Comparison of ENCODE assay signal across 8 cellular contexts in the genomic region with DNA sequence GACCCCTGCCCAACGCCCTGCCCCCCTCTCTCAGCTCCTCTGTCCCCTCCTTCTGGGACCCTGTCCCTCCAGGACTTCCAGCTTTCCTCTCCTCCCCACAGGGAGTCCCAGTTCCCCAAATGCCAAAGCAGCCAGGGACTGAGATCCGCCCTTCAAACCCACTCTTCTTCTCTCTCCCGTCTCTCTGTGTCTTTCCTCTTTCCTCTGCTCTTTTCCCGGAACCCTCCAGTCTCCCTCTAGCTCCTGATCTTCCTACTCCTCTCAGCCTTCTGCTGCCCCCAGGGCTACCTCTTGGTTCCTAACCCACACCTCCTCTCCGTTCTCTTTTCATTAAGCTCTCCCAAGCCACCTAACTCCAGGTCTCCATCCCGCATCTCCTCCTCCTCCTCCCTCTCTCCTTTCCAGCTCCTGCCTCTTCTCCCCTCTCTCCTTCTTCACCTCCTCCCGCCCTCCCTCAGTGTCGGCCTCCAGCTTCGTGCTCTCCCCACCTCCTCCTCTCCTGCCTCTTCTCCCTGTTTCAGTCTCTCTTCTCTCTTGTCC. TPM values are rescaled to one million over a fixed set of nuclear protein-coding genes. Genes with fewer than 3 reads are reported as not detected.
DNase-seq lines count a peak whose midpoint lies in the region; ATAC-seq and TF ChIP-seq lines count a peak whose summit lies in the region.

Gene CA11, minus strand, starts transcription at position 536 of the 540 bp plus-strand sequence. CDS start 555 bp downstream, outside the sequence.

- H4K20me1 ChIP-seq in fibroblast of lung (ENCODE audit: control insufficient read depth, extremely low read depth, insufficient read depth, low read length) (no peaks in the 10 kb centered on the region), neural progenitor cell (ENCODE audit: low read depth) (no peaks in the 10 kb centered on the region)

- no peak for DNase-seq in T-helper 2 cell treated with Interferon-gamma antibody and Interleukin-4, amounts not matched to agents 5 μg/mL and 100 μg/mL, for 36 hours (ENCODE audit: low spot score)
- DNase-seq in T-helper 2 cell (no peak), SK-N-MC (ENCODE audit: low read depth, low spot score) (no peak), fibroblast of lung (ENCODE audit: low read depth in 2 of 2) (no peak), neural progenitor cell (ENCODE audit: low spot score) (peak; percentile 70), NCI-H187 treated with DMSO at 0.1 percent for 48 hours (lab: John Stamatoyannopoulos, UW) (no peak)
- no peak for DNase-seq in stimulated activated CD8-positive, alpha-beta memory T cell treated with anti-CD3 and anti-CD28 coated beads, Interleukin-4, amount 100 ng/mL, for 48 hours

- no peaks in the 10 kb centered on the region for H3K36me3 Mint-ChIP-seq in T-helper 2 cell treated with Interferon-gamma antibody and Interleukin-4, amounts not matched to agents 5 μg/mL and 100 μg/mL, for 36 hours (ENCODE audit: low read depth)
- H3K36me3 Mint-ChIP-seq in neural progenitor cell = peaks cover 2% of the 10 kb centered on the region

- H3F3A ChIP-seq in neural progenitor cell (ENCODE audit: low read depth) = peaks cover 19% of the 10 kb centered on the region

- H3K4me3 Mint-ChIP-seq in T-helper 2 cell treated with Interferon-gamma antibody and Interleukin-4, amounts not matched to agents 5 μg/mL and 100 μg/mL, for 36 hours = peak within 1 kb of the TSS; percentile 80
- H3K4me3 Mint-ChIP-seq in neural progenitor cell = peak within 1 kb of the TSS; percentile 91

- H2AFZ ChIP-seq in fibroblast of lung (ENCODE audit: low read length) = peak within 1 kb of the TSS; percentile 75
- peak within 1 kb of the TSS; percentile 67 for H2AFZ ChIP-seq in neural progenitor cell (replicated peaks)

- H3K36me3 ChIP-seq in SK-N-MC (ENCODE audit: insufficient read depth, low read length) (no peaks in the 10 kb centered on the region), fibroblast of lung (ENCODE audit: control insufficient read depth, insufficient read depth, low read length) (no peaks in the 10 kb centered on the region), neural progenitor cell (no peaks in the 10 kb centered on the region)

- H3K4me3 ChIP-seq in SK-N-MC (peak within 1 kb of the TSS; percentile 85), fibroblast of lung (replicated peaks in 1 of 4; ENCODE audit: control extremely low read depth in 1 of 4, insufficient read depth in 1 of 4, low read depth in 3 of 4, low read length in 4 of 4) (peak within 1 kb of the TSS; percentile 27 to 63 (median 46)), neural progenitor cell (peak within 1 kb of the TSS; percentile 71)

- H3K4me1 ChIP-seq in fibroblast of lung (ENCODE audit: control insufficient read depth, extremely low read depth, insufficient read depth, low read length) (peaks cover 2% of the 10 kb centered on the region), neural progenitor cell (peaks cover 5% of the 10 kb centered on the region)

- peaks cover 3% of the 10 kb centered on the region for H3K27me3 Mint-ChIP-seq in T-helper 2 cell treated with Interferon-gamma antibody and Interleukin-4, amounts not matched to agents 5 μg/mL and 100 μg/mL, for 36 hours (ENCODE audit: low read depth)
- peaks cover 7% of the 10 kb centered on the region for H3K27me3 Mint-ChIP-seq in neural progenitor cell (ENCODE audit: insufficient read depth, low read depth)

- H3K9me3 ChIP-seq in SK-N-MC (ENCODE audit: low read depth, low read length) (no peaks in the 10 kb centered on the region), fibroblast of lung (ENCODE audit: control insufficient read depth, insufficient read depth, low read depth, low read length) (no peaks in the 10 kb centered on the region), neural progenitor cell (ENCODE audit: low read depth) (no peaks in the 10 kb centered on the region)

- peaks cover 35% of the 10 kb centered on the region for H3K4me1 Mint-ChIP-seq in T-helper 2 cell treated with Interferon-gamma antibody and Interleukin-4, amounts not matched to agents 5 μg/mL and 100 μg/mL, for 36 hours (ENCODE audit: low read depth)
- peaks cover 22% of the 10 kb centered on the region for H3K4me1 Mint-ChIP-seq in neural progenitor cell

- no peaks in the 10 kb centered on the region for H3K27me3 ChIP-seq in fibroblast of lung (ENCODE audit: control insufficient read depth, insufficient read depth, low read length)
- H3K27me3 ChIP-seq in neural progenitor cell = no peaks in the 10 kb centered on the region

- H3K27ac Mint-ChIP-seq in T-helper 2 cell treated with Interferon-gamma antibody and Interleukin-4, amounts not matched to agents 5 μg/mL and 100 μg/mL, for 36 hours = peak within 1 kb of the TSS; percentile 84
- peak within 1 kb of the TSS; percentile 91 for H3K27ac Mint-ChIP-seq in neural progenitor cell

- H3K4me2 ChIP-seq in fibroblast of lung (ENCODE audit: extremely low read depth, insufficient read depth, low read length) = peak within 1 kb of the TSS; percentile 72
- peak within 1 kb of the TSS; percentile 95 for H3K4me2 ChIP-seq in neural progenitor cell

- H3K79me2 ChIP-seq in fibroblast of lung (ENCODE audit: control insufficient read depth, insufficient read depth, low read length) (no peaks in the 10 kb centered on the region), neural progenitor cell (ENCODE audit: low read depth) (peaks cover 15% of the 10 kb centered on the region)

- H3K9ac ChIP-seq in SK-N-MC (ENCODE audit: insufficient read length) = peak within 1 kb of the TSS; percentile 37
- no peak within 1 kb of the TSS for H3K9ac ChIP-seq in fibroblast of lung (ENCODE audit: insufficient read depth, low read length)
- H3K9ac ChIP-seq in neural progenitor cell = no peak within 1 kb of the TSS

- TF ChIP-seq CTCF in fibroblast of lung (conservative IDR thresholded peaks at IDR 0.05 in 1 of 2, IDR thresholded peaks at IDR 0.05 in 1 of 2; ENCODE audit: low read depth in 1 of 2, low read length in 2 of 2) = no peak
- no peak for TF ChIP-seq CTCF in neural progenitor cell (IDR thresholded peaks at IDR 0.05)

- H3K27ac ChIP-seq in SK-N-MC = peak within 1 kb of the TSS; percentile 68
- H3K27ac ChIP-seq in fibroblast of lung (ENCODE audit: insufficient read depth, low read length) = no peak within 1 kb of the TSS
- H3K27ac ChIP-seq in neural progenitor cell = peak within 1 kb of the TSS; percentile 81

- no peak for ATAC-seq in GM18858 (IDR thresholded peaks at IDR 0.05; ENCODE audit: unreplicated experiment)

- no peaks in the 10 kb centered on the region for H3K9me3 Mint-ChIP-seq in T-helper 2 cell treated with Interferon-gamma antibody and Interleukin-4, amounts not matched to agents 5 μg/mL and 100 μg/mL, for 36 hours
- H3K9me3 Mint-ChIP-seq in neural progenitor cell = no peaks in the 10 kb centered on the region

RNA-seq across cellular contexts. Expression of gene CA11, which starts in this region (rescaled TPM):
- 2.3 and 4.1 TPM in 2 replicates for total RNA-seq in fibroblast of lung
- 1.5 and 1.7 TPM in 2 replicates for polyA plus RNA-seq in fibroblast of lung
- polyA plus RNA-seq in fibroblast of lung (2012) = 10.1 and 11.4 TPM in 2 replicates
- 1.7 TPM in 1 of 2 replicates, not detected in the other for polyA minus RNA-seq in fibroblast of lung (ENCODE audit: low replicate concordance)
- 12.6 and 49.8 TPM in 2 replicates for total RNA-seq in neural progenitor cell (ENCODE audit: low replicate concordance)
